Comparison of ENCODE assay signal across 13 cellular contexts in the genomic region with DNA sequence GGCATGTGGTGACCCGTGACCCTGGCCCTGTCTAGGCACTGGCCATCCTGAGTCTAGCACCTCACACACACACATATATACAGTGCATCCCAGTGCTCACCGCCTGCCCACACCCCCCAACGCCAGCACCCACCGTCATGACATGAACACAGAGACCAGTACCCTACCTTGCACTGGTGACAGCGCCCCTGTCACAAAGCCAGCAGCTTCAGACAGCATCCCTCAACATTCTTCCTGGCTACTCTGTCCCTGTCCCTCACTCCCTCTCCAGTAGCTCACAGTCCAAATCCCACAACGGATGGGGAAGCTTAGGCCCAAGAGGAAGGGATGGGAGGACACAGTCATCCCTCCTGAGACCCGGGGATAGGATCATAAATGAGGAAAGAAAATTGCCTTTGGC. TPM values are rescaled to one million over a fixed set of nuclear protein-coding genes. Genes with fewer than 3 reads are reported as not detected.
DNase-seq lines count a peak whose midpoint lies in the region; ATAC-seq, FAIRE-seq and TF ChIP-seq lines count a peak whose summit lies in the region.
"Had no signal": no experiment of that assay in that cellular context is flagged by ENCODE, and none has a peak within 500 bp of the region (broad histone marks: within the 10 kb centered on the region; RNA-seq: fewer than 3 reads in every experiment).

No MANE protein-coding gene starts in this region.

- H3K4me1 Mint-ChIP-seq in GM23338 (peaks cover 43% of the 10 kb centered on the region), MCF 10A (ENCODE audit: insufficient read depth, unreplicated experiment) (peaks cover 28% of the 10 kb centered on the region), memory B cell (peaks cover 16% of the 10 kb centered on the region)

- H3K27me3 ChIP-seq in GM23338 (ENCODE audit: insufficient read depth) (no peaks in the 10 kb centered on the region), spleen (replicated peaks in 1 of 7) (peaks cover 0 to 15% (median 0%) of the 10 kb centered on the region in 7 donors)

- H3K4me1 ChIP-seq in GM23338 (ENCODE audit: insufficient read depth) = peaks cover 30% of the 10 kb centered on the region
- peaks cover 51 to 100% (median 80%) of the 10 kb centered on the region in 6 donors for H3K4me1 ChIP-seq in spleen

- H3K36me3 ChIP-seq in GM23338 (ENCODE audit: insufficient read depth) (no peaks in the 10 kb centered on the region), spleen (no peaks in the 10 kb centered on the region)

- H3K9me3 Mint-ChIP-seq in GM23338 = no peaks in the 10 kb centered on the region; the same call in 2 of the 3 replicates
- H3K9me3 Mint-ChIP-seq in MCF 10A (ENCODE audit: unreplicated experiment) = no peaks in the 10 kb centered on the region
- H3K9me3 Mint-ChIP-seq in memory B cell = no peaks in the 10 kb centered on the region
- H3K9me3 Mint-ChIP-seq: CD8-positive, alpha-beta memory T cell had no signal

- peaks cover 40% of the 10 kb centered on the region for H3F3A ChIP-seq in GM23338 (replicated peaks; ENCODE audit: low read depth)

- H3K27ac ChIP-seq in GM23338 (ENCODE audit: low read depth) = no peak overlapping the region
- H3K27ac ChIP-seq in spleen = peak overlapping the region in 7 of 8 donors; percentile 82 to 96 (median 86)

- peaks cover 31% of the 10 kb centered on the region for H3K79me2 ChIP-seq in GM23338 (replicated peaks; ENCODE audit: insufficient read depth)

- 52 to 70% (median 53%) methylated on average over 7 of the region's 7 CpGs for WGBS in spleen, 5 donors

- H3K4me2 ChIP-seq in GM23338 = no peak overlapping the region

- H3K27ac Mint-ChIP-seq in GM23338 = no peak overlapping the region
- H3K27ac Mint-ChIP-seq in MCF 10A (ENCODE audit: low read depth, unreplicated experiment) = peak overlapping the region; percentile 57
- H3K27ac Mint-ChIP-seq in memory B cell = no peak overlapping the region

- H4K20me1 ChIP-seq in GM23338 (replicated peaks; ENCODE audit: insufficient read depth) = peaks cover 3% of the 10 kb centered on the region; the same call in 1 of the 2 replicates

- intact Hi-C loops in MCF 10A (cut with micrococcal nuclease) (no loop called here), spleen (cut with DNase I; ENCODE audit: low total_unique reads) (no loop called here)

- H3K9me2 ChIP-seq in GM23338 (ENCODE audit: insufficient read depth) = no peaks in the 10 kb centered on the region

- TF ChIP-seq CTCF in GM23338 (conservative IDR thresholded peaks at IDR 0.05; ENCODE audit: low read depth in 2 of 2) (no peak), MCF 10A (IDR thresholded peaks at IDR 0.05; ENCODE audit: unreplicated experiment) (no peak), spleen (IDR thresholded peaks at IDR 0.05 in 8 of 11, conservative IDR thresholded peaks at IDR 0.05 in 3 of 11) (no peak)

- H2AFZ ChIP-seq in GM23338 = no peak overlapping the region

- no peaks in the 10 kb centered on the region for H3K9me3 ChIP-seq in spleen

- POLR2A ChIA-PET in MCF 10A (lab: Yijun Ruan, JAX) = interaction anchor here (0.7 to 2.7 kb wide), 3 partner anchors 14 to 37 kb away, joined by 3 to 9 read pairs (median 4); no protein-coding TSS in a partner anchor

- H3K4me3 ChIP-seq in GM23338 = no peak overlapping the region
- peak overlapping the region in 1 of 8 donors; percentile 69 for H3K4me3 ChIP-seq in spleen

- CTCF ChIA-PET in MCF 10A (lab: Yijun Ruan, JAX) = interaction anchor here (0.5 to 1.4 kb wide), 9 partner anchors 8 to 43 kb away, joined by 3 to 6 read pairs (median 3); a partner anchor contains a TSS

- peaks cover 9% of the 10 kb centered on the region for H3K27me3 Mint-ChIP-seq in GM23338 (ENCODE audit: insufficient read depth, low read depth, poor library complexity)
- no peaks in the 10 kb centered on the region for H3K27me3 Mint-ChIP-seq in MCF 10A (ENCODE audit: insufficient read depth, unreplicated experiment)
- H3K27me3 Mint-ChIP-seq in memory B cell = no peaks in the 10 kb centered on the region
- H3K27me3 Mint-ChIP-seq: CD8-positive, alpha-beta memory T cell had no signal

- no peak for FAIRE-seq in GM19239 (lab: Jason Lieb, UNC)
- FAIRE-seq: TTC549 had no signal

- ATAC-seq in GM23338 (no peak), memory B cell (ENCODE audit: low read depth) (no peak)

- H3K36me3 Mint-ChIP-seq in GM23338 (ENCODE audit: low read depth) (no peaks in the 10 kb centered on the region; the same call in 2 of the 3 replicates), MCF 10A (ENCODE audit: insufficient read depth, unreplicated experiment) (no peaks in the 10 kb centered on the region), memory B cell (peaks cover 3% of the 10 kb centered on the region)

- no TSS peak for BruUV-seq in MCF 10A (replicated peaks; lab: Mats Ljungman, UMichigan)

- H3K4me3 Mint-ChIP-seq in GM23338 (peak overlapping the region; percentile 50; the same call in 2 of the 3 replicates), MCF 10A (ENCODE audit: unreplicated experiment) (peak overlapping the region; percentile 53), memory B cell (peak overlapping the region; percentile 73)

- DNase-seq in GM23338 (ENCODE audit: low spot score) = no peak
- DNase-seq in MCF 10A (ENCODE audit: unreplicated experiment) = no peak
- no peak for DNase-seq in memory B cell (ENCODE audit: low spot score in 2 of 2)
- no peak for DNase-seq in spleen
- DNase-seq in NOMO-1 treated with DMSO at 0.1 percent for 48 hours (lab: John Stamatoyannopoulos, UW; ENCODE audit: unreplicated experiment) = no peak
- DNase-seq in AG20443 (ENCODE audit: low spot score) = no peak
- no peak for DNase-seq in GM19239 (ENCODE audit: insufficient read length, low spot score)
- DNase-seq in NK-92 (lab: John Stamatoyannopoulos, UW; ENCODE audit: unreplicated experiment) = no peak
- DNase-seq: CD8-positive, alpha-beta memory T cell; NCI-H1436; stimulated activated CD4-positive, alpha-beta T cell treated with anti-CD3 and anti-CD28 coated beads, Interleukin-4, amount 100 ng/mL, for 4 hours had no signal

- no peak for TF ChIP-seq POLR2A in spleen (IDR thresholded peaks at IDR 0.05)

TF ChIP-seq in GM23338, 12 proteins besides CTCF, POLR2A, EP300 and RAD21 (continues in another document):
- TF ChIP-seq CREB1 (CRISPR knock-in tag; IDR thresholded peaks at IDR 0.05; ENCODE audit: low read depth) (no peak), EZH2 (IDR thresholded peaks at IDR 0.05; ENCODE audit: low read depth, unreplicated experiment) (no peak)

RNA-seq across cellular contexts. Expression of a gene that starts 27.1 kb away (rescaled TPM):
- 19.1 and 22.2 TPM in 2 replicates for total RNA-seq in GM23338 (2014; rRNA removed; shearing (Covaris generic))
- 6.8 and 8.3 TPM in 2 replicates for polyA plus RNA-seq in GM23338 (2016; fragmentation: Nextera tagmentation; extraction: Ambion mirVana)
- 18.4 and 25.2 TPM in 2 replicates for total RNA-seq in MCF 10A (2022)
- total RNA-seq in spleen = 100 to 1,000 TPM in 1 of 7 donors, 10 to 100 TPM in 6; 35.1 to 104 (median 54.6) TPM
- 10 to 100 TPM in 1 of 3 donors, 1 to 10 TPM in 2; 3.2 to 24.2 (median 4.3) TPM for polyA plus RNA-seq in spleen

RNA-seq across cellular contexts. Expression of a gene that starts 58.1 kb away (rescaled TPM):
- total RNA-seq in GM23338 (2014; rRNA removed; shearing (Covaris generic)) = 0.16 and 0.56 TPM in 2 replicates
- polyA plus RNA-seq in GM23338 (2016; fragmentation: Nextera tagmentation; extraction: Ambion mirVana) = 0.42 and 0.53 TPM in 2 replicates
- total RNA-seq in MCF 10A (2022) = not detected in 2 replicates
- 100 to 1,000 TPM in 6 of 7 donors, 10 to 100 TPM in 1; 90.5 to 249 (median 134) TPM for total RNA-seq in spleen
- 10 to 100 TPM; 44.7 to 94.2 (median 78.6) TPM for polyA plus RNA-seq in spleen
- total RNA-seq: glomerular endothelial cell had no signal

Comparison
In these comparisons a context has a peak if more than half of its experiments do, and no peak if none do; other contexts are left out.
1. RNA of a gene that starts 58.1 kb away (total RNA-seq): 90.5 to 249 TPM in spleen; 0.16 to 0.56 TPM in GM23338 and not detected in MCF 10A; every median in the first group is over 10 times any median in the second.
2. Peak in every context shown above with its lines, with median percentiles within 50 percentile points of each other: H3K4me3 Mint-ChIP-seq.